ENCODE assay signal across 18 cellular contexts in the genomic region with DNA sequence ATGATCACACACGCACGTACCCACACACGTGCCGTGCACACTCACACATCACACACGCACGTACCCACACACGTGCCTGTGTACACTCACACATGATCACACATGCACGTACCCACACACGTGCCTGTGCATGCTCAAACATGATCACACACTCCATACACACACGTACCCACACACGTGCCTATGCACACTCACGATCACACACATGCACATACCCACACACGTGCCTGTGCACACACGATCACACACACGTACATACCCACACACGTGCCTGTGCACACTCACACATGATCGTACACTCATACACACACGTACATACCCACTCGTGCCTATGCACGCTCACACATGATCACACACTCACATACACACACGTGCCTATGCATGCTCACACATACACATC.
"Had no signal": no experiment of that assay in that cellular context is flagged by ENCODE, and none has a peak within 500 bp of the region (broad histone marks: within the 10 kb centered on the region; RNA-seq: fewer than 3 reads in every experiment).

No MANE protein-coding gene starts in this region.

- H3K27ac Mint-ChIP-seq: activated CD8-positive, alpha-beta T cell treated with anti-CD3 and anti-CD28 coated beads for 36 hours; activated naive CD4-positive, alpha-beta T cell treated with anti-CD3 and anti-CD28 coated beads, Interleukin-2, amount 50 U/mL, for 72 hours; natural killer cell treated with Interleukin-12 subunit alpha and Interleukin-12 subunit beta and Interleukin-15 and Interleukin-18, amount 100 ng/mL, for 72 hours; T-helper 17 cell had no signal

- H3K36me3 Mint-ChIP-seq: activated naive CD4-positive, alpha-beta T cell treated with anti-CD3 and anti-CD28 coated beads, Interleukin-2, amount 50 U/mL, for 72 hours; natural killer cell treated with Interleukin-12 subunit alpha and Interleukin-12 subunit beta and Interleukin-15 and Interleukin-18, amount 100 ng/mL, for 72 hours had no signal

- H3K4me3 ChIP-seq: suprapubic skin had no signal

- H3K4me3 Mint-ChIP-seq: activated CD8-positive, alpha-beta T cell treated with anti-CD3 and anti-CD28 coated beads for 36 hours; natural killer cell treated with Interleukin-12 subunit alpha and Interleukin-12 subunit beta and Interleukin-15 and Interleukin-18, amount 100 ng/mL, for 72 hours; T-helper 17 cell had no signal

- H3K27me3 ChIP-seq: foreskin keratinocyte, suprapubic skin, upper lobe of left lung had no signal

- FAIRE-seq: small intestine had no signal

- H3K4me1 ChIP-seq: foreskin keratinocyte, suprapubic skin had no signal

- H3K27ac ChIP-seq: foreskin keratinocyte, suprapubic skin had no signal

- DNase-seq: activated CD4-positive, alpha-beta T cell treated with anti-CD3 and anti-CD28 coated beads for 4 hours; activated CD8-positive, alpha-beta T cell treated with anti-CD3 and anti-CD28 coated beads for 36 hours; activated gamma-delta T cell; activated T-cell treated with anti-CD3 and anti-CD28 coated beads, Interleukin-2, amount 50 U/mL, for 48 hours; amniotic stem cell; effector CD8-positive, alpha-beta T cell; foreskin keratinocyte; head of caudate nucleus; occipital lobe; right cardiac atrium; small intestine; stimulated activated CD4-positive, alpha-beta T cell treated with anti-CD3 and anti-CD28 coated beads, Interleukin-4, amount 100 ng/mL, for 24 hours; stimulated activated naive CD4-positive, alpha-beta T cell treated with Interleukin-2 at 50 U/mL for 16 hours; T-helper 17 cell had no signal

- ATAC-seq: activated CD8-positive, alpha-beta T cell treated with anti-CD3 and anti-CD28 coated beads for 36 hours; activated naive CD4-positive, alpha-beta T cell treated with anti-CD3 and anti-CD28 coated beads, Interleukin-2, amount 50 U/mL, for 72 hours; foreskin keratinocyte; right cardiac atrium; T-helper 17 cell had no signal

- H3K9me3 Mint-ChIP-seq: activated CD8-positive, alpha-beta T cell treated with anti-CD3 and anti-CD28 coated beads for 36 hours; activated naive CD4-positive, alpha-beta T cell treated with anti-CD3 and anti-CD28 coated beads, Interleukin-2, amount 50 U/mL, for 72 hours; natural killer cell treated with Interleukin-12 subunit alpha and Interleukin-12 subunit beta and Interleukin-15 and Interleukin-18, amount 100 ng/mL, for 72 hours had no signal

- H3K9me3 ChIP-seq: suprapubic skin, upper lobe of left lung had no signal
